13 cellular contexts compared by ENCODE assay signal in genomic region chr13:112983042-112983305, GRCh38.
"Had no signal": no experiment of that assay in that cellular context is flagged by ENCODE, and none has a peak within 500 bp of the region (broad histone marks: within the 10 kb centered on the region; RNA-seq: fewer than 3 reads in every experiment).

No MANE protein-coding gene starts in this region.

- H3K4me1 ChIP-seq: colonic mucosa, SJSA1 had no signal

- H3K4me3 ChIP-seq: colonic mucosa, ovary, SJSA1 had no signal

- FAIRE-seq: bronchial epithelial cell had no signal

- H3K36me3 ChIP-seq: colonic mucosa, ovary, SJSA1 had no signal

- H3K27ac ChIP-seq: colonic mucosa, epithelial cell of prostate, ovary, SJSA1 had no signal

- H3K9me3 ChIP-seq: colonic mucosa, ovary, SJSA1 had no signal

- H3K27me3 ChIP-seq: colonic mucosa, ovary had no signal

- DNase-seq: activated CD4-positive, alpha-beta memory T cell treated with anti-CD3 and anti-CD28 coated beads, Interleukin-2, amount 10 ng/mL, durations not matched to agents 7 days and 5 days; activated gamma-delta T cell treated with Interleukin-2 at 50 U/mL for 16 hours; activated naive CD8-positive, alpha-beta T cell treated with anti-CD3 and anti-CD28 coated beads for 36 hours; activated T-cell treated with anti-CD3 and anti-CD28 coated beads, Interleukin-2, amount 50 U/mL, for 48 hours; aorta; effector memory CD4-positive, alpha-beta T cell; mesendoderm; ovary; SW 1271 had no signal
